8 cellular contexts compared by ENCODE assay signal in genomic region chr6:119313937-119314893, GRCh38. TPM values are rescaled to one million over a fixed set of nuclear protein-coding genes. Genes with fewer than 3 reads are reported as not detected.
DNase-seq lines count a peak whose midpoint lies in the region; ATAC-seq and TF ChIP-seq lines count a peak whose summit lies in the region.

No MANE protein-coding gene starts in this region.

- no peak overlapping the region for H3K4me3 ChIP-seq in mucosa of rectum (ENCODE audit: low read length in 2 of 2)
- H3K4me3 ChIP-seq in GM23338 = no peak overlapping the region
- H3K4me3 ChIP-seq in psoas muscle = no peak overlapping the region

- ATAC-seq in HG02884 (IDR thresholded peaks at IDR 0.05; ENCODE audit: unreplicated experiment) (peak; percentile 49), T-helper 17 cell (peak; percentile 73), GM23338 (no peak), psoas muscle (no peak)

- 75 to 80% (median 78%) methylated on average over 10 of the region's 10 CpGs for WGBS in psoas muscle, 3 donors

- peaks cover 5% of the 10 kb centered on the region for H3K36me3 Mint-ChIP-seq in T-helper 17 cell (ENCODE audit: low read depth)
- no peaks in the 10 kb centered on the region for H3K36me3 Mint-ChIP-seq in chondrocyte (ENCODE audit: low read depth)
- H3K36me3 Mint-ChIP-seq in GM23338 (ENCODE audit: low read depth) = no peaks in the 10 kb centered on the region

- H3K4me1 Mint-ChIP-seq in T-helper 17 cell (peaks cover 42% of the 10 kb centered on the region), chondrocyte (ENCODE audit: low read depth) (no peaks in the 10 kb centered on the region), GM23338 (peaks cover 6% of the 10 kb centered on the region)

- TF ChIP-seq CTCF in chondrocyte (IDR thresholded peaks at IDR 0.05) (no peak), GM23338 (conservative IDR thresholded peaks at IDR 0.05; ENCODE audit: low read depth in 2 of 2) (no peak), psoas muscle (IDR thresholded peaks at IDR 0.05) (no peak)

- no peak overlapping the region for H2AFZ ChIP-seq in GM23338

- no peak overlapping the region for H3K4me2 ChIP-seq in GM23338

- peak overlapping the region; percentile 92 for H3K4me3 Mint-ChIP-seq in T-helper 17 cell
- no peak overlapping the region for H3K4me3 Mint-ChIP-seq in chondrocyte (ENCODE audit: unreplicated experiment)
- no peak overlapping the region for H3K4me3 Mint-ChIP-seq in GM23338

- H3K36me3 ChIP-seq in mucosa of rectum (ENCODE audit: control insufficient read depth in 2 of 2, insufficient read depth in 2 of 2, low read length in 2 of 2) (no peaks in the 10 kb centered on the region), GM23338 (ENCODE audit: insufficient read depth) (no peaks in the 10 kb centered on the region), psoas muscle (ENCODE audit: insufficient read depth in 1 of 2, low read depth in 1 of 2) (no peaks in the 10 kb centered on the region)

- no peaks in the 10 kb centered on the region for H3F3A ChIP-seq in GM23338 (replicated peaks; ENCODE audit: low read depth)

- DNase-seq in SKM-1 treated with dmso at 0.1 percent for 144 hours (lab: John Stamatoyannopoulos, UW; ENCODE audit: unreplicated experiment) = peak; percentile 37
- DNase-seq in SKM-1 (lab: John Stamatoyannopoulos, UW; ENCODE audit: unreplicated experiment) = no peak
- no peak for DNase-seq in T-helper 17 cell
- DNase-seq in chondrocyte (ENCODE audit: low spot score) = no peak
- no peak for DNase-seq in GM23338 (ENCODE audit: low spot score)
- DNase-seq in psoas muscle = no peak

- peak overlapping the region; percentile 99 for H3K27ac Mint-ChIP-seq in T-helper 17 cell
- H3K27ac Mint-ChIP-seq in chondrocyte (ENCODE audit: unreplicated experiment) = no peak overlapping the region
- H3K27ac Mint-ChIP-seq in GM23338 = no peak overlapping the region

- no peaks in the 10 kb centered on the region for H3K9me3 ChIP-seq in T-helper 17 cell (ENCODE audit: control insufficient read depth, low read length, poor library complexity, severe bottlenecking)
- no peaks in the 10 kb centered on the region for H3K9me3 ChIP-seq in mucosa of rectum (ENCODE audit: control insufficient read depth in 2 of 2, low read length in 2 of 2)
- H3K9me3 ChIP-seq in psoas muscle = no peaks in the 10 kb centered on the region

- no peaks in the 10 kb centered on the region for H3K9me2 ChIP-seq in GM23338 (ENCODE audit: insufficient read depth)

- H3K27me3 Mint-ChIP-seq in T-helper 17 cell (no peaks in the 10 kb centered on the region), chondrocyte (ENCODE audit: low read depth) (no peaks in the 10 kb centered on the region), GM23338 (ENCODE audit: insufficient read depth, low read depth, poor library complexity) (no peaks in the 10 kb centered on the region)

- no peaks in the 10 kb centered on the region for H3K79me2 ChIP-seq in GM23338 (replicated peaks; ENCODE audit: insufficient read depth)

- peaks cover 17 to 23% of the 10 kb centered on the region in 2 donors for H3K4me1 ChIP-seq in mucosa of rectum (ENCODE audit: control insufficient read depth in 2 of 2, insufficient read depth in 2 of 2, low read length in 2 of 2)
- H3K4me1 ChIP-seq in GM23338 (ENCODE audit: insufficient read depth) = no peaks in the 10 kb centered on the region
- H3K4me1 ChIP-seq in psoas muscle = no peaks in the 10 kb centered on the region

- intact Hi-C loops in psoas muscle (cut with DNase I) = no loop called here

- H3K27me3 ChIP-seq in mucosa of rectum (ENCODE audit: control insufficient read depth in 2 of 2, insufficient read depth in 2 of 2, low read length in 2 of 2) (no peaks in the 10 kb centered on the region), GM23338 (ENCODE audit: insufficient read depth) (no peaks in the 10 kb centered on the region), psoas muscle (ENCODE audit: insufficient read depth in 3 of 3, low read length in 2 of 3) (no peaks in the 10 kb centered on the region)

- no peaks in the 10 kb centered on the region for H3K9me3 Mint-ChIP-seq in chondrocyte (ENCODE audit: low read depth)
- H3K9me3 Mint-ChIP-seq in GM23338 = no peaks in the 10 kb centered on the region

- H3K9ac ChIP-seq in mucosa of rectum (ENCODE audit: low read depth in 1 of 2, low read length in 2 of 2) = peak overlapping the region in 1 of 2 donors; percentile 4

- H4K20me1 ChIP-seq in GM23338 (replicated peaks; ENCODE audit: insufficient read depth) = no peaks in the 10 kb centered on the region

- H3K27ac ChIP-seq in mucosa of rectum (ENCODE audit: low read depth in 2 of 2, low read length in 2 of 2) (peak overlapping the region; percentile 56), GM23338 (ENCODE audit: low read depth) (no peak overlapping the region), psoas muscle (no peak overlapping the region)

TF ChIP-seq in GM23338, 12 proteins besides CTCF, POLR2A, EP300 and RAD21 (continues in another document):
- TF ChIP-seq ZNF462 (CRISPR knock-in tag; IDR thresholded peaks at IDR 0.05) (no peak), POLR2AphosphoS5 (IDR thresholded peaks at IDR 0.05; ENCODE audit: low read depth) (no peak), JUNB (IDR thresholded peaks at IDR 0.05; ENCODE audit: unreplicated experiment) (no peak), NANOG (IDR thresholded peaks at IDR 0.05; ENCODE audit: borderline replicate concordance) (no peak), CREB1 (CRISPR knock-in tag; IDR thresholded peaks at IDR 0.05; ENCODE audit: low read depth) (no peak), ZNF114 (CRISPR knock-in tag; IDR thresholded peaks at IDR 0.05) (no peak)

RNA-seq across cellular contexts. Expression of gene MAN1A1, which starts 35.3 kb away (rescaled TPM):
- total RNA-seq in T-helper 17 cell (10 to 100 TPM; 14.2 to 19.6 TPM), chondrocyte (6.9 to 16.3 TPM (median 7.2 TPM) in 3 replicates), psoas muscle (10 to 100 TPM in 1 of 4 donors, 1 to 10 TPM in 3; 6.2 to 14.6 (median 9.5) TPM)
- 7.0 and 8.7 TPM in 2 replicates for total RNA-seq in GM23338 (2014; rRNA removed; shearing (Covaris generic))
- polyA plus RNA-seq in GM23338 (2016; fragmentation: Nextera tagmentation; extraction: Ambion mirVana) (1.9 and 2.0 TPM in 2 replicates), psoas muscle (1 to 10 TPM; 3.7 to 5.8 (median 4.4) TPM)

Comparison
In these comparisons a context has a peak if more than half of its experiments do, and no peak if none do; other contexts are left out.
1. ATAC-seq: peak in HG02884 (single experiment) and T-helper 17 cell (single experiment); none in GM23338 (single experiment) and psoas muscle (0 of 4).
2. H3K27ac ChIP-seq: peak in mucosa of rectum (2 of 2); none in GM23338 (single experiment) and psoas muscle (single experiment).